Comparison of ENCODE assay signal across 24 cellular contexts in the genomic region with DNA sequence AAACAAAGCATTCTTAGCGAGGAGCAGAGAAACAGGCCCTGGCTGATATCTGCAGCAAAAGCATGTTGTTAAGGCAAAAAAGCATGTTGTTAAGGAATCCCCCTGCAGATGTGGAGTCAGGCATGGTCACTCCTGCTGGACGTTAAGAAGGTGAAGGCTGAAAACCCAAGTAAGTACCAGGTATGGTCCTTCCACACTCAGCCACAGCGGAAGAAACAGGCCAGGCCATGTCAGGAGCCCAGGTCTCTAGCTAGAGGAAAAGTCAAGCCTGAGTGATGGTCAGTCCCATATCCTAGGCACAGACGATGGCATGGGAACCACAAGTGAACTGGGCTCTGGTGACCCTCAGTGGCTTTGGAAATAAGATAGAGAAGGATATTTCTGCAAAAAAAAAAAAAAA. TPM values are rescaled to one million over a fixed set of nuclear protein-coding genes. Genes with fewer than 3 reads are reported as not detected.
A peak's percentile ranks its signal among the peaks of the same experiment; 100 is the strongest.
DNase-seq lines count a peak whose midpoint lies in the region; TF ChIP-seq lines count a peak whose summit lies in the region.
"Had no signal": no experiment of that assay in that cellular context is flagged by ENCODE, and none has a peak within 500 bp of the region (broad histone marks: within the 10 kb centered on the region; RNA-seq: fewer than 3 reads in every experiment).

No MANE protein-coding gene starts in this region.

- no peak overlapping the region for H3K23ac ChIP-seq in H9 (ENCODE audit: insufficient read length, low read depth, low read length)
- no peak overlapping the region for H3K23ac ChIP-seq in neuronal stem cell (ENCODE audit: low read depth, low read length, poor library complexity)

- H3K27ac Mint-ChIP-seq in H9, result no peak overlapping the region
- no peak overlapping the region for H3K27ac Mint-ChIP-seq in progenitor cell of endocrine pancreas
- H3K27ac Mint-ChIP-seq: CD4-positive, alpha-beta T cell; CD8-positive, alpha-beta memory T cell had no signal

- H3K27me3 ChIP-seq in H9 (ENCODE audit: insufficient read depth, low read length), result no peaks in the 10 kb centered on the region
- H3K27me3 ChIP-seq in esophagus muscularis mucosa, result no peaks in the 10 kb centered on the region
- peaks cover 0 to 2% (median 2%) of the 10 kb centered on the region in 3 experiments for H3K27me3 ChIP-seq in neuronal stem cell (ENCODE audit: control insufficient read depth in 3 of 3, insufficient read depth in 3 of 3, low read depth in 1 of 3, low read length in 3 of 3)
- H3K27me3 ChIP-seq: BE2C; BLaER1 treated with 17β-estradiol and CSF1 and Interleukin-3, amounts not matched to agents 10 nM and 100 nM had no signal

- TF ChIP-seq POLR2A in esophagus muscularis mucosa (IDR thresholded peaks at IDR 0.05; ENCODE audit: low read depth), result no peak

- H2BK15ac ChIP-seq in H9 (ENCODE audit: low read depth, low read length) (no peak overlapping the region), neuronal stem cell (ENCODE audit: low read length) (no peak overlapping the region)

- H3K23me2 ChIP-seq in H9 (ENCODE audit: insufficient read length, low read depth, low read length, poor library complexity, severe bottlenecking), result no peaks in the 10 kb centered on the region

- H4K8ac ChIP-seq in H9 (replicated peaks; ENCODE audit: insufficient read length, low read depth, low read length) (no peak overlapping the region), neuronal stem cell (ENCODE audit: low read depth, low read length) (no peak overlapping the region)

- H3K4me1 ChIP-seq in H9 (ENCODE audit: insufficient read depth, low read length), result peaks cover 4% of the 10 kb centered on the region; the same call in 1 of the 2 replicates
- no peaks in the 10 kb centered on the region for H3K4me1 ChIP-seq in esophagus muscularis mucosa
- H3K4me1 ChIP-seq in neuronal stem cell (ENCODE audit: control insufficient read depth in 2 of 2, insufficient read depth in 1 of 2, low read depth in 1 of 2, low read length in 2 of 2), result peaks cover 0 to 1% of the 10 kb centered on the region in 2 donors
- H3K4me1 ChIP-seq: A549, BE2C had no signal

- H3K27me3 Mint-ChIP-seq in H9 (ENCODE audit: low read depth) (no peaks in the 10 kb centered on the region), progenitor cell of endocrine pancreas (no peaks in the 10 kb centered on the region)

- no peaks in the 10 kb centered on the region for H3K79me2 ChIP-seq in H9 (ENCODE audit: insufficient read depth, low read length)

- no peaks in the 10 kb centered on the region for H3K79me1 ChIP-seq in H9 (ENCODE audit: insufficient read depth, low read depth, low read length, poor library complexity, severe bottlenecking)
- H3K79me1 ChIP-seq in neuronal stem cell (ENCODE audit: low read depth, low read length), result no peaks in the 10 kb centered on the region

- H3K56ac ChIP-seq in H9 (ENCODE audit: insufficient read length, low read depth, low read length), result no peak overlapping the region

- peaks cover 24 to 28% of the 10 kb centered on the region in 2 experiments for H3K9me3 Mint-ChIP-seq in H9
- H3K9me3 Mint-ChIP-seq in progenitor cell of endocrine pancreas (ENCODE audit: low read depth), result peaks cover 6% of the 10 kb centered on the region
- H3K9me3 Mint-ChIP-seq: CD4-positive, alpha-beta T cell; CD8-positive, alpha-beta memory T cell had no signal

- H3K9me3 ChIP-seq in H9 (ENCODE audit: control insufficient read depth, low read depth, low read length), result peaks cover 5% of the 10 kb centered on the region
- H3K9me3 ChIP-seq in esophagus muscularis mucosa, result no peaks in the 10 kb centered on the region
- H3K9me3 ChIP-seq in neuronal stem cell (replicated peaks in 1 of 2; ENCODE audit: control insufficient read depth in 2 of 2, insufficient read depth in 1 of 2, low read depth in 1 of 2, low read length in 2 of 2), result peaks cover 6 to 10% of the 10 kb centered on the region in 2 donors
- H3K9me3 ChIP-seq: A549, BE2C had no signal

- H3K27ac ChIP-seq in H9 (ENCODE audit: insufficient read length, low read depth, low read length) (no peak overlapping the region), esophagus muscularis mucosa (replicated peaks in 1 of 4) (no peak overlapping the region), neuronal stem cell (replicated peaks; ENCODE audit: low read length) (no peak overlapping the region)
- H3K27ac ChIP-seq: A549; BLaER1 treated with 17β-estradiol and CSF1 and Interleukin-3, amounts not matched to agents 10 nM and 100 nM had no signal

- no peak overlapping the region for H3T11ph ChIP-seq in H9 (ENCODE audit: low read length)

- no peaks in the 10 kb centered on the region for H4K20me1 ChIP-seq in H9 (ENCODE audit: control insufficient read depth, insufficient read depth, insufficient read length)
- H4K20me1 ChIP-seq: BLaER1 treated with 17β-estradiol and CSF1 and Interleukin-3, amounts not matched to agents 10 nM and 100 nM had no signal

- intact Hi-C loops in esophagus muscularis mucosa (cut with DNase I), result no loop called here

- H2AK5ac ChIP-seq in H9 (ENCODE audit: insufficient read length, low read length) (no peak overlapping the region), neuronal stem cell (ENCODE audit: low read depth, low read length) (no peak overlapping the region)

- no peak for TF ChIP-seq EP300 in esophagus muscularis mucosa (IDR thresholded peaks at IDR 0.05)

- H3K9ac ChIP-seq in H9 (ENCODE audit: extremely low read depth, insufficient read length, low read length) (no peak overlapping the region), neuronal stem cell (ENCODE audit: low read depth, low read length, poor library complexity) (no peak overlapping the region)
- H3K9ac ChIP-seq: BLaER1 treated with 17β-estradiol and CSF1 and Interleukin-3, amounts not matched to agents 10 nM and 100 nM had no signal

- H3K14ac ChIP-seq in H9 (ENCODE audit: insufficient read depth, low read length), result no peak overlapping the region
- no peak overlapping the region for H3K14ac ChIP-seq in neuronal stem cell (ENCODE audit: low read length)

- H3K36me3 Mint-ChIP-seq in H9 (ENCODE audit: insufficient read depth in 1 of 3, low read depth in 3 of 3) (peaks cover 15 to 29% (median 17%) of the 10 kb centered on the region in 3 experiments), progenitor cell of endocrine pancreas (ENCODE audit: insufficient read depth) (no peaks in the 10 kb centered on the region)
- H3K36me3 Mint-ChIP-seq: CD14-positive monocyte; CD8-positive, alpha-beta memory T cell had no signal

- TF ChIP-seq CTCF in H9 (conservative IDR thresholded peaks at IDR 0.05), result no peak
- TF ChIP-seq CTCF in esophagus muscularis mucosa (IDR thresholded peaks at IDR 0.05), result no peak
- no peak for TF ChIP-seq CTCF in progenitor cell of endocrine pancreas (IDR thresholded peaks at IDR 0.05; ENCODE audit: unreplicated experiment)
- TF ChIP-seq CTCF in foreskin fibroblast (IDR thresholded peaks at IDR 0.05; ENCODE audit: low read depth, low read length), result no peak

- no CpG with 5 or more reads among the region's 4 CpGs for WGBS in H9 (ENCODE audit: extremely low coverage, insufficient read length, low lambda C conversion rate)
- 72% methylated on average over 4 of the region's 4 CpGs for WGBS in esophagus muscularis mucosa
- no CpG with 5 or more reads among the region's 4 CpGs for WGBS in neuronal stem cell (ENCODE audit: extremely low coverage in 2 of 2, insufficient read length in 2 of 2, insufficient replicate concordance in 1 of 2), 2 donors

- peak; percentile 8 for DNase-seq in H9
- peak; percentile 12 for DNase-seq in ecto neural progenitor cell (ENCODE audit: low spot score)
- peak; percentile 72 for DNase-seq in esophagus muscularis mucosa (ENCODE audit: extremely low spot score)
- DNase-seq in progenitor cell of endocrine pancreas (ENCODE audit: low spot score, unreplicated experiment), result peak; percentile 3
- DNase-seq in neuronal stem cell (ENCODE audit: low spot score), result no peak
- no peak for DNase-seq in foreskin fibroblast
- DNase-seq in activated CD4-positive, CD25-positive, alpha-beta regulatory T cell treated with anti-CD3 and anti-CD28 coated beads, Interleukin-2, amount 50 U/mL, for 72 hours, result no peak
- DNase-seq: 8988T; ACHN; AML-193; BE2C; Calu3; CD4-positive, alpha-beta T cell; CD8-positive, alpha-beta memory T cell; DMS53; DMS79 treated with DMSO at 0.1 percent for 48 hours; GF-D8; GOT3; H7 had no signal

- H2BK12ac ChIP-seq in H9 (ENCODE audit: insufficient read length, low read depth, low read length) (no peak overlapping the region), neuronal stem cell (ENCODE audit: low read length) (no peak overlapping the region)

- H3K36me3 ChIP-seq in esophagus muscularis mucosa (no peaks in the 10 kb centered on the region), neuronal stem cell (replicated peaks in 1 of 2; ENCODE audit: control insufficient read depth in 2 of 2, insufficient read depth in 2 of 2, low read length in 2 of 2) (no peaks in the 10 kb centered on the region)
- H3K36me3 ChIP-seq: BE2C; BLaER1 treated with 17β-estradiol and CSF1 and Interleukin-3, amounts not matched to agents 10 nM and 100 nM had no signal

- no peak overlapping the region for H3K4me3 Mint-ChIP-seq in H9
- no peak overlapping the region for H3K4me3 Mint-ChIP-seq in progenitor cell of endocrine pancreas (ENCODE audit: low read depth)
- H3K4me3 Mint-ChIP-seq: CD14-positive monocyte; CD4-positive, alpha-beta T cell; CD8-positive, alpha-beta memory T cell had no signal

- H2AFZ ChIP-seq in H9 (ENCODE audit: low read length) (no peak overlapping the region), neuronal stem cell (ENCODE audit: low read length) (no peak overlapping the region)

- H4K91ac ChIP-seq in H9 (ENCODE audit: insufficient read length, low read depth, low read length), result no peak overlapping the region
- H4K91ac ChIP-seq in neuronal stem cell (ENCODE audit: low read depth, low read length, poor library complexity), result no peak overlapping the region

- H3K4me2 ChIP-seq in H9 (ENCODE audit: insufficient read depth, insufficient read length, low read length) (no peak overlapping the region), neuronal stem cell (ENCODE audit: insufficient read depth, low read length, poor library complexity, severe bottlenecking) (no peak overlapping the region)
- H3K4me2 ChIP-seq: A549; BLaER1 treated with 17β-estradiol and CSF1 and Interleukin-3, amounts not matched to agents 10 nM and 100 nM had no signal

- H3K4me3 ChIP-seq in esophagus muscularis mucosa, result no peak overlapping the region
- no peak overlapping the region for H3K4me3 ChIP-seq in neuronal stem cell (ENCODE audit: low read length in 2 of 2)
- H3K4me3 ChIP-seq in foreskin fibroblast (ENCODE audit: low read depth in 1 of 2, low read length in 2 of 2), result no peak overlapping the region
- H3K4me3 ChIP-seq: A549; BLaER1 treated with 17β-estradiol and CSF1 and Interleukin-3, amounts not matched to agents 10 nM and 100 nM had no signal

- H3K4ac ChIP-seq in H9 (ENCODE audit: low read depth, low read length) (no peak overlapping the region), neuronal stem cell (ENCODE audit: low read length) (no peak overlapping the region)

- H2BK20ac ChIP-seq in H9 (ENCODE audit: low read depth, low read length, poor library complexity, severe bottlenecking), result no peak overlapping the region

- no peak overlapping the region for H2BK5ac ChIP-seq in H9 (ENCODE audit: insufficient read length, low read length)
- H2BK5ac ChIP-seq in neuronal stem cell (ENCODE audit: low read length), result no peak overlapping the region

- H3K18ac ChIP-seq in H9 (ENCODE audit: insufficient read length, low read depth, low read length) (no peak overlapping the region), neuronal stem cell (ENCODE audit: low read length) (no peak overlapping the region)

- H2BK120ac ChIP-seq in H9 (ENCODE audit: low read depth, low read length, poor library complexity, severe bottlenecking) (no peak overlapping the region), neuronal stem cell (ENCODE audit: low read depth, low read length) (no peak overlapping the region)

- H3K4me1 Mint-ChIP-seq in H9, result peaks cover 10% of the 10 kb centered on the region in 2 experiments
- H3K4me1 Mint-ChIP-seq in progenitor cell of endocrine pancreas (ENCODE audit: low read depth), result peaks cover 2% of the 10 kb centered on the region

- no peak overlapping the region for H4K5ac ChIP-seq in H9 (ENCODE audit: insufficient read length, low read depth, low read length)

RNA-seq across cellular contexts. Expression of gene MAS1L, which starts 32.5 kb away (rescaled TPM):
- total RNA-seq in H9 (2021), result not detected in 2 replicates
- under 1 TPM in 1 of 4 donors, not detected in 3; 0.33 TPM for total RNA-seq in esophagus muscularis mucosa
- not detected in 2 replicates for total RNA-seq in progenitor cell of endocrine pancreas
- polyA plus RNA-seq in neuronal stem cell (2013, experiment 1 of 2), result not detected
- polyA plus RNA-seq in neuronal stem cell (2013, experiment 2 of 2), result not detected
- total RNA-seq: Calu3; CD4-positive, alpha-beta T cell; CD8-positive, alpha-beta memory T cell; Daoy; G401; H7 had no signal
- polyA plus RNA-seq: A549; CD14-positive monocyte; CD8-positive, alpha-beta memory T cell had no signal

RNA-seq across cellular contexts. Expression of gene UBD, which starts 39.3 kb away (rescaled TPM):
- total RNA-seq in H9 (2021), result not detected in 2 replicates
- total RNA-seq in esophagus muscularis mucosa, result under 1 TPM in 1 of 4 donors, not detected in 3; 0.50 TPM
- 1.9 and 2.6 TPM in 2 replicates for total RNA-seq in progenitor cell of endocrine pancreas
- polyA plus RNA-seq in neuronal stem cell (2013, experiment 1 of 2), result 0.06 TPM
- polyA plus RNA-seq in neuronal stem cell (2013, experiment 2 of 2), result 0.06 TPM
- total RNA-seq: CD4-positive, alpha-beta T cell; H7 had no signal
- polyA plus RNA-seq: CD14-positive monocyte; CD8-positive, alpha-beta memory T cell had no signal

Comparison
In these comparisons a context has a peak if more than half of its experiments do, and no peak if none do; other contexts are left out.
1. DNase-seq: peak in H9 (single experiment), ecto neural progenitor cell (single experiment), esophagus muscularis mucosa (single experiment) and progenitor cell of endocrine pancreas (single experiment); none in neuronal stem cell (single experiment), foreskin fibroblast (0 of 2) and activated CD4-positive, CD25-positive, alpha-beta regulatory T cell treated with anti-CD3 and anti-CD28 coated beads, Interleukin-2, amount 50 U/mL, for 72 hours (single experiment).